18 cellular contexts compared by ENCODE assay signal in genomic region chr9:113913426-113914195, GRCh38. TPM values are rescaled to one million over a fixed set of nuclear protein-coding genes. Genes with fewer than 3 reads are reported as not detected.
A peak's percentile ranks its signal among the peaks of the same experiment; 100 is the strongest.
DNase-seq lines count a peak whose midpoint lies in the region; ATAC-seq and TF ChIP-seq lines count a peak whose summit lies in the region.
"Had no signal": no experiment of that assay in that cellular context is flagged by ENCODE, and none has a peak within 500 bp of the region (broad histone marks: within the 10 kb centered on the region; RNA-seq: fewer than 3 reads in every experiment).

No MANE protein-coding gene starts in this region.

- no peaks in the 10 kb centered on the region for H3K36me3 ChIP-seq in upper lobe of right lung
- H3K36me3 ChIP-seq: heart left ventricle had no signal

- H3K9me3 Mint-ChIP-seq in CD4-positive, alpha-beta T cell = no peaks in the 10 kb centered on the region
- H3K9me3 Mint-ChIP-seq in activated CD4-positive, alpha-beta memory T cell treated with anti-CD3 and anti-CD28 coated beads, Interleukin-2, amount 10 ng/mL, durations not matched to agents 7 days and 5 days = no peaks in the 10 kb centered on the region
- H3K9me3 Mint-ChIP-seq: T-helper 2 cell treated with Interferon-gamma antibody and Interleukin-4, amounts not matched to agents 5 μg/mL and 100 μg/mL, for 36 hours had no signal

- H3K9me3 ChIP-seq in right cardiac atrium (ENCODE audit: control insufficient read depth, low read length) (no peaks in the 10 kb centered on the region), upper lobe of right lung (no peaks in the 10 kb centered on the region)
- H3K9me3 ChIP-seq in CD4-positive, alpha-beta T cell (ENCODE audit: control insufficient read depth, low read length) = no peaks in the 10 kb centered on the region
- H3K9me3 ChIP-seq: heart left ventricle, mucosa of descending colon had no signal

- 89% methylated on average over 5 of the region's 5 CpGs for WGBS in right cardiac atrium

- CTCF ChIA-PET in CD4-positive, alpha-beta T cell (lab: Charles Lee) = no interaction called here
- CTCF ChIA-PET in activated CD4-positive, alpha-beta memory T cell treated with anti-CD3 and anti-CD28 coated beads, Interleukin-2, amount 10 ng/mL, durations not matched to agents 7 days and 5 days (lab: Charles Lee) = no interaction called here

- no peak for DNase-seq in right cardiac atrium
- no peak for DNase-seq in cardiac septum (ENCODE audit: low spot score)
- DNase-seq in choroid plexus epithelial cell (ENCODE audit: low read depth) = peak; percentile 34
- DNase-seq in myocyte (ENCODE audit: low read depth) = peak; percentile 95
- DNase-seq in upper lobe of right lung = no peak
- no peak for DNase-seq in CD4-positive, alpha-beta T cell
- DNase-seq in activated CD4-positive, alpha-beta memory T cell treated with anti-CD3 and anti-CD28 coated beads, Interleukin-2, amount 10 ng/mL, durations not matched to agents 7 days and 5 days = no peak
- DNase-seq in COR-L47 (lab: John Stamatoyannopoulos, UW) = no peak
- DNase-seq: activated CD4-positive, alpha-beta T cell treated with anti-CD3 and anti-CD28 coated beads for 36 hours; activated T-cell treated with anti-CD3 and anti-CD28 coated beads, Interleukin-2, amount 50 U/mL, for 48 hours; heart left ventricle; KBM-7; NCI-H1417; NCI-H2227 treated with DMSO at 0.1 percent for 48 hours; stimulated activated naive CD8-positive, alpha-beta T cell treated with anti-CD3 and anti-CD28 coated beads, Interleukin-15, Interleukin-2, amounts not matched to agents 100 U/mL and 50 U/mL, for 24 hours had no signal

- H3K4me3 Mint-ChIP-seq in CD4-positive, alpha-beta T cell = no peak overlapping the region
- no peak overlapping the region for H3K4me3 Mint-ChIP-seq in activated CD4-positive, alpha-beta memory T cell treated with anti-CD3 and anti-CD28 coated beads, Interleukin-2, amount 10 ng/mL, durations not matched to agents 7 days and 5 days
- H3K4me3 Mint-ChIP-seq: activated CD4-positive, alpha-beta T cell treated with anti-CD3 and anti-CD28 coated beads for 36 hours; activated naive CD8-positive, alpha-beta T cell; T-helper 2 cell treated with Interferon-gamma antibody and Interleukin-4, amounts not matched to agents 5 μg/mL and 100 μg/mL, for 36 hours had no signal

- POLR2A ChIA-PET in CD4-positive, alpha-beta T cell (lab: Charles Lee) = no interaction called here
- POLR2A ChIA-PET in activated CD4-positive, alpha-beta memory T cell treated with anti-CD3 and anti-CD28 coated beads, Interleukin-2, amount 10 ng/mL, durations not matched to agents 7 days and 5 days (lab: Charles Lee) = no interaction called here

- intact Hi-C loops in right cardiac atrium (cut with DNase I) = no loop called here
- intact Hi-C loops in cardiac septum (cut with DNase I) = no loop called here
- intact Hi-C loops in upper lobe of right lung (cut with DNase I) = no loop called here
- intact Hi-C loops in CD4-positive, alpha-beta T cell (cut with DNase I, micrococcal nuclease) = no loop called here

- H3K4me1 Mint-ChIP-seq in CD4-positive, alpha-beta T cell (ENCODE audit: low read depth) = no peaks in the 10 kb centered on the region
- H3K4me1 Mint-ChIP-seq in activated CD4-positive, alpha-beta memory T cell treated with anti-CD3 and anti-CD28 coated beads, Interleukin-2, amount 10 ng/mL, durations not matched to agents 7 days and 5 days = no peaks in the 10 kb centered on the region
- H3K4me1 Mint-ChIP-seq: activated CD4-positive, alpha-beta T cell treated with anti-CD3 and anti-CD28 coated beads for 36 hours had no signal

- H3K27ac Mint-ChIP-seq in CD4-positive, alpha-beta T cell = no peak overlapping the region
- no peak overlapping the region for H3K27ac Mint-ChIP-seq in activated CD4-positive, alpha-beta memory T cell treated with anti-CD3 and anti-CD28 coated beads, Interleukin-2, amount 10 ng/mL, durations not matched to agents 7 days and 5 days
- H3K27ac Mint-ChIP-seq: activated CD4-positive, alpha-beta T cell treated with anti-CD3 and anti-CD28 coated beads for 36 hours; activated naive CD8-positive, alpha-beta T cell; T-helper 2 cell treated with Interferon-gamma antibody and Interleukin-4, amounts not matched to agents 5 μg/mL and 100 μg/mL, for 36 hours had no signal

- no peak overlapping the region for H3K4me3 ChIP-seq in right cardiac atrium (ENCODE audit: low read length)
- H3K4me3 ChIP-seq in choroid plexus epithelial cell (ENCODE audit: low read depth, low read length) = no peak overlapping the region
- H3K4me3 ChIP-seq in upper lobe of right lung = no peak overlapping the region
- H3K4me3 ChIP-seq: heart left ventricle, mucosa of descending colon had no signal

- H3K27ac ChIP-seq in right cardiac atrium (ENCODE audit: low read length) (no peak overlapping the region), upper lobe of right lung (no peak overlapping the region)
- no peak overlapping the region for H3K27ac ChIP-seq in CD4-positive, alpha-beta T cell (ENCODE audit: low read depth, low read length)
- H3K27ac ChIP-seq: heart left ventricle had no signal

- ATAC-seq in right cardiac atrium (peak; percentile 37 to 61), upper lobe of right lung (peak; percentile 21)
- no peak for ATAC-seq in CD4-positive, alpha-beta T cell (ENCODE audit: poor library complexity)
- ATAC-seq: activated CD4-positive, alpha-beta T cell treated with anti-CD3 and anti-CD28 coated beads for 36 hours; mucosa of descending colon; stimulated activated naive CD8-positive, alpha-beta T cell treated with anti-CD3 and anti-CD28 coated beads, Interleukin-15, Interleukin-2, amounts not matched to agents 100 U/mL and 50 U/mL, for 24 hours had no signal

- H3K36me3 Mint-ChIP-seq in CD4-positive, alpha-beta T cell (ENCODE audit: low read depth) = no peaks in the 10 kb centered on the region
- no peaks in the 10 kb centered on the region for H3K36me3 Mint-ChIP-seq in activated CD4-positive, alpha-beta memory T cell treated with anti-CD3 and anti-CD28 coated beads, Interleukin-2, amount 10 ng/mL, durations not matched to agents 7 days and 5 days (ENCODE audit: low read depth)
- H3K36me3 Mint-ChIP-seq: activated naive CD8-positive, alpha-beta T cell had no signal

- TF ChIP-seq CTCF in choroid plexus epithelial cell (conservative IDR thresholded peaks at IDR 0.05; ENCODE audit: low read depth, low read length) (no peak), upper lobe of right lung (IDR thresholded peaks at IDR 0.05) (no peak)
- no peak for TF ChIP-seq CTCF in CD4-positive, alpha-beta T cell (IDR thresholded peaks at IDR 0.05)

- H3K4me1 ChIP-seq in right cardiac atrium (ENCODE audit: control insufficient read depth, insufficient read depth, low read length) (no peaks in the 10 kb centered on the region), upper lobe of right lung (peaks cover 12% of the 10 kb centered on the region)

- H3K27me3 Mint-ChIP-seq in CD4-positive, alpha-beta T cell = no peaks in the 10 kb centered on the region
- H3K27me3 Mint-ChIP-seq in activated CD4-positive, alpha-beta memory T cell treated with anti-CD3 and anti-CD28 coated beads, Interleukin-2, amount 10 ng/mL, durations not matched to agents 7 days and 5 days = no peaks in the 10 kb centered on the region
- H3K27me3 Mint-ChIP-seq: activated CD4-positive, alpha-beta T cell treated with anti-CD3 and anti-CD28 coated beads for 36 hours; activated naive CD8-positive, alpha-beta T cell had no signal

- H3K27me3 ChIP-seq in right cardiac atrium (ENCODE audit: control insufficient read depth, insufficient read depth) = no peaks in the 10 kb centered on the region
- no peaks in the 10 kb centered on the region for H3K27me3 ChIP-seq in upper lobe of right lung
- no peaks in the 10 kb centered on the region for H3K27me3 ChIP-seq in CD4-positive, alpha-beta T cell (ENCODE audit: control insufficient read depth, insufficient read depth, low read length)
- H3K27me3 ChIP-seq: heart left ventricle had no signal

RNA-seq across cellular contexts. Expression of gene ZNF618, which starts 37.5 kb away (rescaled TPM):
- 1 to 10 TPM; 2.6 to 3.3 (median 2.9) TPM for total RNA-seq in right cardiac atrium
- 1.4 TPM for polyA plus RNA-seq in right cardiac atrium
- total RNA-seq in cardiac septum = 1.7 TPM
- 3.8 and 4.9 TPM in 2 replicates for total RNA-seq in myocyte
- 6.5 TPM for polyA plus RNA-seq in myocyte (2012)
- total RNA-seq in upper lobe of right lung = 9.8 TPM
- 1 to 10 TPM; 1.2 to 1.3 TPM for total RNA-seq in CD4-positive, alpha-beta T cell
- total RNA-seq in activated CD4-positive, alpha-beta memory T cell treated with anti-CD3 and anti-CD28 coated beads, Interleukin-2, amount 10 ng/mL, durations not matched to agents 7 days and 5 days = under 1 TPM; 0.15 to 0.25 TPM

Comparison
In these comparisons a context has a peak if more than half of its experiments do, and no peak if none do; other contexts are left out.
1. DNase-seq: peak in choroid plexus epithelial cell (single experiment) and myocyte (single experiment); none in right cardiac atrium (0 of 3), cardiac septum (single experiment), upper lobe of right lung (single experiment), CD4-positive, alpha-beta T cell (0 of 10), activated CD4-positive, alpha-beta memory T cell treated with anti-CD3 and anti-CD28 coated beads, Interleukin-2, amount 10 ng/mL, durations not matched to agents 7 days and 5 days (single experiment) and COR-L47 (single experiment).